Comparison of ENCODE assay signal across 1 cellular context in the genomic region with DNA sequence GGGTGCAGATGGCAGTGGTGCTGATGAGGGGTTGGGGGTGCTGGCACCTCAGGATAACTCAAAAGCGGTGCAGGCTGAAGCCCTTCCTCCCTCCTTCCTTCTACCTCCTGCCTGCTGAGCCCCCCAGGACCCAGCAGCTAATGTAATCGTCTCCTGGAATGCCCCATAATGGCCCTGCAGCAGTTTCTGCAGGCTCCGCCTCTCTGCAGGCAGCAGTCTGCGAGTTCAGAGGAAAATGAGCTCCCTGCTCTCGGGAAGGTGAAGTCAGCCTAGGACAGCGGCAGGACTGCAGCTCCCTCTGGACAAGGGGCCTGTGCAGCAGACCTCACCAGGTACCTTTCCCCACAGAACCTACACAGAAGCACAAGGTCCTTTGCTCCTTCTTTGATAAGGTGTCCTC.
TF ChIP-seq lines count a peak whose summit lies in the region.

No MANE protein-coding gene starts in this region.

TF ChIP-seq in H1, 55 proteins besides CTCF, POLR2A, EP300 and RAD21:
- TF ChIP-seq SP1 (IDR thresholded peaks at IDR 0.05; ENCODE audit: low read depth, low read length) (no peak), TBP (IDR thresholded peaks at IDR 0.05; ENCODE audit: low read depth, low read length) (peak; percentile 45; the same call in 1 of the 2 replicates), CREB1 (IDR thresholded peaks at IDR 0.05) (no peak), TAF7 (optimal IDR thresholded peaks at IDR 0.05; ENCODE audit: borderline replicate concordance, low read depth, low read length) (no peak), BACH1 (IDR thresholded peaks at IDR 0.05; ENCODE audit: low read length) (no peak), HDAC2 (IDR thresholded peaks at IDR 0.05; ENCODE audit: borderline replicate concordance in 1 of 2, low read depth in 2 of 2, low read length in 2 of 2) (no peak), NRF1 (IDR thresholded peaks at IDR 0.05; ENCODE audit: low read depth, low read length) (no peak), TAF1 (IDR thresholded peaks at IDR 0.05; ENCODE audit: low read depth, low read length) (0 out of 2 replicates have a peak, but pooled peaks have one; percentile 37), KDM4A (IDR thresholded peaks at IDR 0.05; ENCODE audit: low read depth, low read length, severe bottlenecking) (no peak), NANOG (IDR thresholded peaks at IDR 0.05; ENCODE audit: insufficient read depth, low read depth, low read length, poor library complexity, severe bottlenecking) (peak; percentile 31), CBX8 (IDR thresholded peaks at IDR 0.05; ENCODE audit: borderline replicate concordance, low read depth, low read length) (no peak), POLR2AphosphoS5 (IDR thresholded peaks at IDR 0.05; ENCODE audit: low read depth, low read length) (peak; percentile 49; the same call in 1 of the 2 replicates), GTF2F1 (IDR thresholded peaks at IDR 0.05; ENCODE audit: borderline replicate concordance, low read depth, low read length) (no peak)
- TF ChIP-seq, protein P1, sequence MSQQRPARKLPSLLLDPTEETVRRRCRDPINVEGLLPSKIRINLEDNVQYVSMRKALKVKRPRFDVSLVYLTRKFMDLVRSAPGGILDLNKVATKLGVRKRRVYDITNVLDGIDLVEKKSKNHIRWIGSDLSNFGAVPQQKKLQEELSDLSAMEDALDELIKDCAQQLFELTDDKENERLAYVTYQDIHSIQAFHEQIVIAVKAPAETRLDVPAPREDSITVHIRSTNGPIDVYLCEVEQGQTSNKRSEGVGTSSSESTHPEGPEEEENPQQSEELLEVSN (IDR thresholded peaks at IDR 0.05): no peak
